ENCODE assay signal across 34 cellular contexts in the genomic region with DNA sequence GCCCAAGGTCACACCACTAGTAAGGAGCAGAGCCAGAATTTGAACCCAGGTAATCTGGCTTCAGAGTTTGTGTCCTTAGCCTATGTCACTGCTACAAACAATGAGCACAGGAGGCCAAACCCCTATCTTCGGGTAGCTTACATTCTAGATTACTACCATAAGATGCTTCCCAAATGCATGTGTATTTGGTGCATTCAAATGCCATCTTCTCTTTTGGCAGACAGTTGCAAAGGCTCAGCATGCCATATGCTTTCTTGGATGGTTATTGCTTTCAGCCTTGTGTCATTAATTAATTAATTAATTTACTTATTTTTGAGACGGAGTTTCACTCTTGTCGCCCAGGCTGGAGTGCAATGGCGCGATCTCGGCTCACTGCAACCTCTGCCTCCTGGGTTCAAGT.
"Had no signal": no experiment of that assay in that cellular context is flagged by ENCODE, and none has a peak within 500 bp of the region (broad histone marks: within the 10 kb centered on the region; RNA-seq: fewer than 3 reads in every experiment).

No MANE protein-coding gene starts in this region.

- DNase-seq: Karpas-422, Kasumi-1, MG63, MM.1S, MV-4-11, NCI-H1048, NCI-H1092, NCI-H1092 treated with DMSO at 0.1 percent for 48 hours, NCI-H1105, NCI-H1105 treated with DMSO at 0.1 percent for 48 hours, NCI-H1417, NCI-H1417 treated with DMSO at 0.1 percent for 48 hours, NCI-H1436, NCI-H1436 treated with DMSO at 0.1 percent for 48 hours, NCI-H146, NCI-H1694, NCI-H1694 treated with DMSO at 0.1 percent for 48 hours, NCI-H187, NCI-H187 treated with DMSO at 0.1 percent for 48 hours, NCI-H1930, NCI-H2029, NCI-H2029 treated with DMSO at 0.1 percent for 48 hours, NCI-H2081, NCI-H2081 treated with DMSO at 0.1 percent for 48 hours, NCI-H2107, NCI-H2171, NCI-H2171 treated with DMSO at 0.1 percent for 48 hours, NCI-H2227 treated with DMSO at 0.1 percent for 48 hours, NCI-H226, NCI-H345, NCI-H446, NCI-H446 treated with DMSO at 0.1 percent for 48 hours, NCI-H510A, NCI-H510A treated with DMSO at 0.1 percent for 48 hours had no signal
